Comparison of ENCODE assay signal across 9 cellular contexts in genomic region chr15:69997701-69998273, GRCh38.
DNase-seq lines count a peak whose midpoint lies in the region; ATAC-seq and TF ChIP-seq lines count a peak whose summit lies in the region.
"Had no signal": no experiment of that assay in that cellular context is flagged by ENCODE, and none has a peak within 500 bp of the region (broad histone marks: within the 10 kb centered on the region; RNA-seq: fewer than 3 reads in every experiment).

No MANE protein-coding gene starts in this region.

- no peaks in the 10 kb centered on the region for H4K20me1 ChIP-seq in osteoblast (ENCODE audit: insufficient read depth, low read length)

- H3K4me3 Mint-ChIP-seq in naive thymus-derived CD8-positive, alpha-beta T cell: no peak overlapping the region

- TF ChIP-seq CTCF in colonic mucosa (IDR thresholded peaks at IDR 0.05) (no peak), osteoblast (IDR thresholded peaks at IDR 0.05; ENCODE audit: extremely low read depth, low read depth, low read length) (no peak)

- no peaks in the 10 kb centered on the region for H3K79me2 ChIP-seq in osteoblast (ENCODE audit: insufficient read depth, low read length)

- H3K4me1 Mint-ChIP-seq in naive thymus-derived CD8-positive, alpha-beta T cell: peaks cover 0 to 10% (median 3%) of the 10 kb centered on the region in 4 donors

- H3K4me3 ChIP-seq in colonic mucosa (no peak overlapping the region), osteoblast (ENCODE audit: insufficient read depth, low read length) (no peak overlapping the region)

- H3K4me1 ChIP-seq in colonic mucosa (peaks cover 12% of the 10 kb centered on the region), osteoblast (ENCODE audit: insufficient read depth, low read length) (no peaks in the 10 kb centered on the region)

- POLR2A ChIA-PET in naive thymus-derived CD8-positive, alpha-beta T cell (lab: Charles Lee): no interaction called here

- H3K9me3 Mint-ChIP-seq in naive thymus-derived CD8-positive, alpha-beta T cell: peaks cover 0 to 17% (median 5%) of the 10 kb centered on the region in 9 donors

- H3K36me3 ChIP-seq in colonic mucosa: no peaks in the 10 kb centered on the region
- H3K36me3 ChIP-seq in osteoblast (ENCODE audit: insufficient read depth, low read length): no peaks in the 10 kb centered on the region

- peaks cover 0 to 7% (median 5%) of the 10 kb centered on the region in 3 donors for H3K36me3 Mint-ChIP-seq in naive thymus-derived CD8-positive, alpha-beta T cell

- H3K9ac ChIP-seq in colonic mucosa (ENCODE audit: low read depth in 2 of 2, low read length in 2 of 2): peak overlapping the region in 1 of 2 donors; percentile 43

- H3K27me3 ChIP-seq in colonic mucosa (no peaks in the 10 kb centered on the region), osteoblast (ENCODE audit: insufficient read depth, low read length) (peaks cover 45% of the 10 kb centered on the region)

- intact Hi-C loops in colonic mucosa (cut with DNase I): no loop called here

- peaks cover 0 to 3% (median 2%) of the 10 kb centered on the region in 5 donors for H3K27me3 Mint-ChIP-seq in naive thymus-derived CD8-positive, alpha-beta T cell

- DNase-seq in GM04503 (ENCODE audit: low read depth) (peak; percentile 11), NCI-H345 treated with DMSO at 0.1 percent for 48 hours (lab: John Stamatoyannopoulos, UW; ENCODE audit: unreplicated experiment) (peak; percentile 68), colonic mucosa (peak; percentile 83), osteoblast (ENCODE audit: insufficient read length, low spot score, missing footprints) (peak; percentile 30)
- no peak for DNase-seq in naive thymus-derived CD8-positive, alpha-beta T cell
- DNase-seq: Kasumi-1 had no signal

- H3K4me2 ChIP-seq in osteoblast (ENCODE audit: insufficient read depth, low read length): no peak overlapping the region

- ATAC-seq in GM21825 (IDR thresholded peaks at IDR 0.05; ENCODE audit: unreplicated experiment) (no peak), GM18517 (IDR thresholded peaks at IDR 0.05; ENCODE audit: unreplicated experiment) (no peak), GM19463 (IDR thresholded peaks at IDR 0.05; ENCODE audit: unreplicated experiment) (no peak)
- no peak for ATAC-seq in naive thymus-derived CD8-positive, alpha-beta T cell

- no peaks in the 10 kb centered on the region for H3K9me3 ChIP-seq in colonic mucosa
- H3K9me3 ChIP-seq in osteoblast (ENCODE audit: low read depth, low read length): peaks cover 4% of the 10 kb centered on the region

- H3K27ac ChIP-seq in colonic mucosa: peak overlapping the region; percentile 77
- H3K27ac ChIP-seq in osteoblast (ENCODE audit: low read depth, low read length): no peak overlapping the region

- H2AFZ ChIP-seq in osteoblast (ENCODE audit: low read length): no peak overlapping the region

- H3K27ac Mint-ChIP-seq in naive thymus-derived CD8-positive, alpha-beta T cell: no peak overlapping the region

Comparison
In these comparisons a context has a peak if more than half of its experiments do, and no peak if none do; other contexts are left out.
1. DNase-seq: peak in GM04503 (single experiment), NCI-H345 treated with DMSO at 0.1 percent for 48 hours (single experiment), colonic mucosa (single experiment) and osteoblast (single experiment); none in naive thymus-derived CD8-positive, alpha-beta T cell (0 of 10).